8 cellular contexts compared by ENCODE assay signal in genomic region chr1:20233394-20233793, GRCh38. TPM values are rescaled to one million over a fixed set of nuclear protein-coding genes. Genes with fewer than 3 reads are reported as not detected.
A peak's percentile ranks its signal among the peaks of the same experiment; 100 is the strongest.
DNase-seq lines count a peak whose midpoint lies in the region; ATAC-seq, FAIRE-seq and TF ChIP-seq lines count a peak whose summit lies in the region.

No MANE protein-coding gene starts in this region.

- no TSS peak for BruUV-seq in Panc1 (replicated peaks; lab: Mats Ljungman, UMichigan)

- peak; percentile 81 for ATAC-seq in stimulated activated naive CD8-positive, alpha-beta T cell treated with anti-CD3 and anti-CD28 coated beads, Interleukin-15, amount 100 ng/mL, for 72 hours
- ATAC-seq in stimulated activated naive CD8-positive, alpha-beta T cell treated with anti-CD3 and anti-CD28 coated beads, Interleukin-15, Interleukin-2, amounts not matched to agents 100 U/mL and 50 U/mL, for 24 hours: no peak
- peak; percentile 83 for ATAC-seq in Panc1
- ATAC-seq in foreskin keratinocyte: peak; percentile 20
- ATAC-seq in HG03039 (IDR thresholded peaks at IDR 0.05; ENCODE audit: unreplicated experiment): no peak

- CTCF ChIA-PET in Panc1 (lab: Charles Lee): no interaction called here

- H3K4me1 Mint-ChIP-seq in stimulated activated naive CD8-positive, alpha-beta T cell treated with anti-CD3 and anti-CD28 coated beads, Interleukin-15, amount 100 ng/mL, for 72 hours: no peaks in the 10 kb centered on the region

- intact Hi-C loops in Panc1 (cut with micrococcal nuclease; ENCODE audit: unreplicated experiment): no loop called here

- H3K4me3 ChIP-seq in Panc1 (ENCODE audit: low read depth in 2 of 2, low read length in 2 of 2): no peak overlapping the region

- no peaks in the 10 kb centered on the region for H3K9me3 ChIP-seq in Panc1 (ENCODE audit: control insufficient read depth, insufficient read depth, low read depth, low read length)

- no peak overlapping the region for H3K27ac ChIP-seq in Panc1 (ENCODE audit: low read length)
- H3K27ac ChIP-seq in foreskin keratinocyte: no peak overlapping the region

- POLR2A ChIA-PET in Panc1 (lab: Charles Lee): no interaction called here

- H3K27me3 Mint-ChIP-seq in stimulated activated naive CD8-positive, alpha-beta T cell treated with anti-CD3 and anti-CD28 coated beads, Interleukin-15, amount 100 ng/mL, for 72 hours: peaks cover 71% of the 10 kb centered on the region

- in situ Hi-C loops in Panc1 (cut with HindIII; ENCODE audit: low pct_unique_long_range_greater_than_20kb, low sequenced_read_pairs): no loop called here

- no peak overlapping the region for H3K4me3 Mint-ChIP-seq in stimulated activated naive CD8-positive, alpha-beta T cell treated with anti-CD3 and anti-CD28 coated beads, Interleukin-15, amount 100 ng/mL, for 72 hours

- H3K27me3 ChIP-seq in Panc1 (ENCODE audit: control insufficient read depth, insufficient read depth, low read length) (peaks cover 22% of the 10 kb centered on the region), foreskin keratinocyte (peaks cover 4% of the 10 kb centered on the region)

- H3K4me1 ChIP-seq in Panc1 (ENCODE audit: control insufficient read depth, insufficient read depth, low read length) (no peaks in the 10 kb centered on the region), foreskin keratinocyte (peaks cover 8% of the 10 kb centered on the region)

- TF ChIP-seq POLR2A in GM12892 (IDR thresholded peaks at IDR 0.05; ENCODE audit: low read depth, low read length): no peak

- no peak for DNase-seq in stimulated activated naive CD8-positive, alpha-beta T cell treated with anti-CD3 and anti-CD28 coated beads, Interleukin-15, amount 100 ng/mL, for 72 hours
- DNase-seq in stimulated activated naive CD8-positive, alpha-beta T cell treated with anti-CD3 and anti-CD28 coated beads, Interleukin-15, Interleukin-2, amounts not matched to agents 100 U/mL and 50 U/mL, for 24 hours: no peak
- no peak for DNase-seq in Panc1 (ENCODE audit: low read depth, low spot score)
- peak in 1 of 2 donors; percentile 17 for DNase-seq in foreskin keratinocyte
- DNase-seq in GM12892 (ENCODE audit: insufficient read length): no peak
- no peak for DNase-seq in activated CD8-positive, alpha-beta memory T cell treated with anti-CD3 and anti-CD28 coated beads, Interleukin-2, amount 50 U/mL, for 4 hours
- DNase-seq in effector CD4-positive, alpha-beta T cell: no peak

- TF ChIP-seq CTCF in Panc1 (IDR thresholded peaks at IDR 0.05): peak; percentile 68
- peak; percentile 58 for TF ChIP-seq CTCF in foreskin keratinocyte (conservative IDR thresholded peaks at IDR 0.05)

- H3K27ac Mint-ChIP-seq in stimulated activated naive CD8-positive, alpha-beta T cell treated with anti-CD3 and anti-CD28 coated beads, Interleukin-15, amount 100 ng/mL, for 72 hours: no peak overlapping the region

- no peak for FAIRE-seq in GM12892 (lab: Jason Lieb, UNC)

- H3K9me3 Mint-ChIP-seq in stimulated activated naive CD8-positive, alpha-beta T cell treated with anti-CD3 and anti-CD28 coated beads, Interleukin-15, amount 100 ng/mL, for 72 hours: no peaks in the 10 kb centered on the region

- H3K36me3 ChIP-seq in Panc1 (ENCODE audit: control insufficient read depth, insufficient read depth, low read length): no peaks in the 10 kb centered on the region

RNA-seq across cellular contexts. Expression of gene PLA2G2C, which starts 47.1 kb away (rescaled TPM):
- total RNA-seq in Panc1 (2021; ENCODE audit: unreplicated experiment) (not detected), foreskin keratinocyte (not detected in 2 replicates)
- not detected for polyA plus RNA-seq in Panc1 (2012; ENCODE audit: insufficient read length)
- polyA plus RNA-seq in foreskin keratinocyte: not detected in 2 replicates
- polyA plus RNA-seq in GM12892 (2012; ENCODE audit: missing spikeins): not detected

RNA-seq across cellular contexts. Expression of gene UBXN10, which starts 47.5 kb away (rescaled TPM):
- total RNA-seq in Panc1 (2021; ENCODE audit: unreplicated experiment) (0.05 TPM), foreskin keratinocyte (0.07 and 0.10 TPM in 2 replicates)
- polyA plus RNA-seq in Panc1 (2012; ENCODE audit: insufficient read length): 0.04 TPM
- 0.03 and 0.06 TPM in 2 replicates for polyA plus RNA-seq in foreskin keratinocyte
- not detected for polyA plus RNA-seq in GM12892 (2012; ENCODE audit: missing spikeins)

RNA-seq across cellular contexts. Expression of gene VWA5B1, which starts 57.3 kb away (rescaled TPM):
- total RNA-seq in Panc1 (2021; ENCODE audit: unreplicated experiment) (not detected), foreskin keratinocyte (not detected in 2 replicates)
- polyA plus RNA-seq in Panc1 (2012; ENCODE audit: insufficient read length): not detected
- polyA plus RNA-seq in foreskin keratinocyte: not detected in 2 replicates
- polyA plus RNA-seq in GM12892 (2012; ENCODE audit: missing spikeins): not detected

Comparison
In these comparisons a context has a peak if more than half of its experiments do, and no peak if none do; other contexts are left out.
1. ATAC-seq: peak in stimulated activated naive CD8-positive, alpha-beta T cell treated with anti-CD3 and anti-CD28 coated beads, Interleukin-15, amount 100 ng/mL, for 72 hours (single experiment), Panc1 (single experiment) and foreskin keratinocyte (single experiment); none in stimulated activated naive CD8-positive, alpha-beta T cell treated with anti-CD3 and anti-CD28 coated beads, Interleukin-15, Interleukin-2, amounts not matched to agents 100 U/mL and 50 U/mL, for 24 hours (single experiment) and HG03039 (single experiment).